10 cellular contexts compared by ENCODE assay signal in the genomic region with DNA sequence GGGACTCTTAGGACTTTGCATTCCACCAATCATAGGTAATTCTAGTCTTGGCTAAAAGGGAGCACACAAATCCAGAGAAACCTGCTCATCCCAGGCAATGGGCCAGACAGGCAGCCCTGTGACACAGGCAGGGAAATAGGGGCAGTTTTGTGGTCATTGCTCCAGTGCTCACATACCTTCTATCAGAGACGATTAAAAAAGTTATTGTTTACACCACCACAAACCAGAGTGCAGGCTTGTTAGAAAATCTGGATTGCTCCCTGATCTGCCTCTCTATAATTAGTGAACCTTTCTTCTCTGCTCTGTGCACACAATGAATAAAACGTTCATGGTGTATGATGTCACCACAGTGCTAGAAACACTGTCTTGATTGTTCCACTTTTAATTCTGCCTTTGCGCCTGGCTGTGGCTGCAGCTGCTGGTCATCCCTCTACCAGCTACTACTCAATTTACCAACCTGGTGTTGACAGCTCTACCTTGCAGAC.
DNase-seq lines count a peak whose midpoint lies in the region; ATAC-seq and TF ChIP-seq lines count a peak whose summit lies in the region.
"Had no signal": no experiment of that assay in that cellular context is flagged by ENCODE, and none has a peak within 500 bp of the region (broad histone marks: within the 10 kb centered on the region; RNA-seq: fewer than 3 reads in every experiment).

No MANE protein-coding gene starts in this region.

- no peaks in the 10 kb centered on the region for H3K79me2 ChIP-seq in trophoblast cell (ENCODE audit: control insufficient read depth, insufficient read depth, low read length, poor library complexity)

- H4K12ac ChIP-seq in trophoblast cell (ENCODE audit: low read depth, low read length), result no peak overlapping the region

- H3K4ac ChIP-seq in trophoblast cell (ENCODE audit: low read depth, low read length), result no peak overlapping the region

- H3K9ac ChIP-seq in trophoblast cell (ENCODE audit: low read length), result no peak overlapping the region

- no peak overlapping the region for H3K4me3 ChIP-seq in fibroblast of mammary gland (ENCODE audit: control insufficient read depth, low read depth, low read length)
- H3K4me3 ChIP-seq in trophoblast cell (ENCODE audit: low read depth, low read length), result no peak overlapping the region
- no peak overlapping the region for H3K4me3 ChIP-seq in brain microvascular endothelial cell (ENCODE audit: low read depth, low read length)

- H3K4me2 ChIP-seq in trophoblast cell (ENCODE audit: low read length), result no peak overlapping the region

- DNase-seq in ELR (ENCODE audit: low read depth) (peak; percentile 37), NCI-H69 (lab: John Stamatoyannopoulos, UW) (peak; percentile 79), fibroblast of mammary gland (ENCODE audit: low read depth) (peak; percentile 61), trophoblast cell (peak; percentile 45 to 75), brain microvascular endothelial cell (no peak)
- DNase-seq in stimulated activated naive CD4-positive, alpha-beta T cell (lab: John Stamatoyannopoulos, UW), result no peak
- DNase-seq: GOT3, Kasumi-1 had no signal

- H2BK12ac ChIP-seq in trophoblast cell (ENCODE audit: low read length), result no peak overlapping the region

- in situ Hi-C loops in brain microvascular endothelial cell (cut with HindIII; ENCODE audit: low pct_ligation_motif_present, low sequenced_read_pairs), result no loop called here

- H4K91ac ChIP-seq in trophoblast cell (ENCODE audit: low read depth, low read length), result no peak overlapping the region

- no peak overlapping the region for H2BK5ac ChIP-seq in trophoblast cell (ENCODE audit: low read depth, low read length, poor library complexity)

- WGBS in trophoblast cell (ENCODE audit: extremely low coverage, insufficient coverage, insufficient read length), result no CpG with 5 or more reads among the region's 3 CpGs

- no peak for TF ChIP-seq CTCF in fibroblast of mammary gland (conservative IDR thresholded peaks at IDR 0.05; ENCODE audit: control insufficient read depth, insufficient read depth, low read depth, low read length)
- no peak for TF ChIP-seq CTCF in brain microvascular endothelial cell (IDR thresholded peaks at IDR 0.05; ENCODE audit: low read depth, low read length, missing control alignments)

- no peaks in the 10 kb centered on the region for H3K36me3 ChIP-seq in trophoblast cell (ENCODE audit: control insufficient read depth in 1 of 2, insufficient read depth in 2 of 2, low read length in 2 of 2)
- H3K36me3 ChIP-seq in brain microvascular endothelial cell (replicated peaks), result no peaks in the 10 kb centered on the region

- H2AK5ac ChIP-seq in trophoblast cell (ENCODE audit: low read length), result no peak overlapping the region

- no peak overlapping the region for H2AFZ ChIP-seq in trophoblast cell (ENCODE audit: insufficient read depth, low read length, poor library complexity)

- H3K18ac ChIP-seq in trophoblast cell (ENCODE audit: low read length), result no peak overlapping the region

- no peak overlapping the region for H3K23ac ChIP-seq in trophoblast cell (ENCODE audit: low read length)

- H3K4me1 ChIP-seq in trophoblast cell (ENCODE audit: control insufficient read depth in 1 of 2, insufficient read depth in 2 of 2, low read length in 2 of 2), result peaks cover 0 to 7% of the 10 kb centered on the region in 2 experiments

- no peaks in the 10 kb centered on the region for H3K9me3 ChIP-seq in trophoblast cell (ENCODE audit: insufficient read depth, low read depth, low read length)

- H4K8ac ChIP-seq in trophoblast cell (ENCODE audit: low read depth, low read length), result no peak overlapping the region

- H3K27me3 ChIP-seq in trophoblast cell (ENCODE audit: insufficient read depth, low read length) (no peaks in the 10 kb centered on the region), brain microvascular endothelial cell (replicated peaks) (no peaks in the 10 kb centered on the region)

- no peak overlapping the region for H3K14ac ChIP-seq in trophoblast cell (ENCODE audit: low read length)

- no peak overlapping the region for H2BK120ac ChIP-seq in trophoblast cell (ENCODE audit: insufficient read depth, low read length, poor library complexity)

- H3K27ac ChIP-seq in trophoblast cell (ENCODE audit: low read depth, low read length) (no peak overlapping the region), brain microvascular endothelial cell (no peak overlapping the region)

- ATAC-seq in HG02571 (IDR thresholded peaks at IDR 0.05; ENCODE audit: unreplicated experiment) (no peak), GM19328 (IDR thresholded peaks at IDR 0.05; ENCODE audit: unreplicated experiment) (no peak)

- H3K79me1 ChIP-seq in trophoblast cell (ENCODE audit: low read length), result no peaks in the 10 kb centered on the region

Comparison
In these comparisons a context has a peak if more than half of its experiments do, and no peak if none do; other contexts are left out.
1. DNase-seq: peak in ELR (single experiment), NCI-H69 (single experiment), fibroblast of mammary gland (single experiment) and trophoblast cell (2 of 2); none in brain microvascular endothelial cell (single experiment) and stimulated activated naive CD4-positive, alpha-beta T cell (0 of 6).